Comparison of ENCODE assay signal across 11 cellular contexts in genomic region chr2:217901826-217902225, GRCh38.
A peak's percentile ranks its signal among the peaks of the same experiment; 100 is the strongest.
DNase-seq lines count a peak whose midpoint lies in the region; ATAC-seq and TF ChIP-seq lines count a peak whose summit lies in the region.
"Had no signal": no experiment of that assay in that cellular context is flagged by ENCODE, and none has a peak within 500 bp of the region (broad histone marks: within the 10 kb centered on the region; RNA-seq: fewer than 3 reads in every experiment).

No MANE protein-coding gene starts in this region.

- peak overlapping the region; percentile 87 for H3K14ac ChIP-seq in IMR-90 (replicated peaks; ENCODE audit: low read depth, low read length)

- peak overlapping the region; percentile 50 for H4K5ac ChIP-seq in IMR-90 (ENCODE audit: low read depth, low read length)

- 0 out of 2 replicates have a peak, but pooled peaks have one; percentile 23 for TF ChIP-seq RAD21 in IMR-90 (IDR thresholded peaks at IDR 0.05; ENCODE audit: low read length)

- peak overlapping the region; percentile 39 for H3K56ac ChIP-seq in IMR-90 (ENCODE audit: extremely low read depth, insufficient read depth, low read length)

- no peaks in the 10 kb centered on the region for H3K27me3 ChIP-seq in IMR-90 (ENCODE audit: control insufficient read depth, insufficient read depth, low read length)
- no peaks in the 10 kb centered on the region for H3K27me3 ChIP-seq in layer of hippocampus (ENCODE audit: control insufficient read depth, insufficient read depth, low read length)

- H2AK9ac ChIP-seq in IMR-90 (replicated peaks; ENCODE audit: low read depth, low read length, poor library complexity): peak overlapping the region; percentile 26

- H2BK120ac ChIP-seq in IMR-90 (ENCODE audit: low read depth, low read length): peak overlapping the region; percentile 92

- CTCF ChIA-PET in IMR-90 (lab: Yijun Ruan, JAX): interaction anchor here (0.6 kb wide), 1 partner anchor 54 kb away, joined by 3 read pairs; no protein-coding TSS in a partner anchor
- CTCF ChIA-PET in activated CD4-positive, alpha-beta T cell treated with anti-CD3 and anti-CD28 coated beads, Interleukin-2, amount 10 ng/mL, durations not matched to agents 7 days and 5 days (lab: Charles Lee): no interaction called here

- POLR2A ChIA-PET in IMR-90 (lab: Charles Lee; ENCODE audit: unreplicated experiment): no interaction called here
- POLR2A ChIA-PET in activated CD4-positive, alpha-beta T cell treated with anti-CD3 and anti-CD28 coated beads, Interleukin-2, amount 10 ng/mL, durations not matched to agents 7 days and 5 days (lab: Charles Lee): no interaction called here

- H3K79me1 ChIP-seq in IMR-90 (ENCODE audit: low read depth in 1 of 2, low read length in 2 of 2): peaks cover 32 to 79% of the 10 kb centered on the region in 2 experiments

- peak; percentile 67 for ATAC-seq in IMR-90 (ENCODE audit: low read depth)

- in situ Hi-C loops in IMR-90 (cut with MboI; ENCODE audit: low sequenced_read_pairs): loop anchor here (5.0 kb wide), 1 partner anchor 85 kb away; no protein-coding TSS in a partner anchor

- peak overlapping the region; percentile 51 to 87; a peak in 3 of 4 replicates for H4K8ac ChIP-seq in IMR-90 (ENCODE audit: low read depth in 2 of 2, low read length in 2 of 2)

- H3K4ac ChIP-seq in IMR-90 (ENCODE audit: low read depth, low read length): peak overlapping the region; percentile 96

- peak overlapping the region; percentile 20; the same call in 1 of the 2 replicates for H3K4me3 ChIP-seq in IMR-90 (ENCODE audit: insufficient read depth, low read depth, low read length)

- H4K91ac ChIP-seq in IMR-90 (ENCODE audit: insufficient read depth, low read depth, low read length): peak overlapping the region; percentile 93

- H2AK5ac ChIP-seq in IMR-90 (ENCODE audit: low read depth, low read length): peak overlapping the region; percentile 69

- BruUV-seq in IMR-90 (replicated peaks; lab: Mats Ljungman, UMichigan): no TSS peak

- peak overlapping the region; percentile 65 for H2BK20ac ChIP-seq in IMR-90 (ENCODE audit: low read depth, low read length)

- peak overlapping the region; percentile 53 for H2AFZ ChIP-seq in IMR-90 (replicated peaks; ENCODE audit: low read length, poor library complexity)

- peaks cover 35% of the 10 kb centered on the region for H3K4me1 Mint-ChIP-seq in activated CD4-positive, alpha-beta T cell treated with anti-CD3 and anti-CD28 coated beads, Interleukin-2, amount 10 ng/mL, durations not matched to agents 7 days and 5 days

- H2BK5ac ChIP-seq in IMR-90 (ENCODE audit: low read depth, low read length, poor library complexity, severe bottlenecking): peak overlapping the region; percentile 85

- peak; percentile 92 for DNase-seq in IMR-90
- no peak for DNase-seq in substantia nigra (lab: John Stamatoyannopoulos, UW)
- DNase-seq in T1000 (lab: John Stamatoyannopoulos, UW): no peak
- no peak for DNase-seq in activated CD4-positive, alpha-beta T cell treated with anti-CD3 and anti-CD28 coated beads for 48 hours
- no peak for DNase-seq in KG1 (lab: John Stamatoyannopoulos, UW)
- no peak for DNase-seq in activated CD4-positive, alpha-beta T cell treated with anti-CD3 and anti-CD28 coated beads, Interleukin-2, amount 10 ng/mL, durations not matched to agents 7 days and 5 days
- DNase-seq: activated T-cell treated with anti-CD3 and anti-CD28 coated beads, Interleukin-2, amount 50 U/mL, for 48 hours; retina; stimulated activated naive CD4-positive, alpha-beta T cell treated with Interleukin-2 at 50 U/mL for 16 hours had no signal

- H3K27ac Mint-ChIP-seq in activated CD4-positive, alpha-beta T cell treated with anti-CD3 and anti-CD28 coated beads, Interleukin-2, amount 10 ng/mL, durations not matched to agents 7 days and 5 days: no peak overlapping the region

- H3K4me3 Mint-ChIP-seq in activated CD4-positive, alpha-beta T cell treated with anti-CD3 and anti-CD28 coated beads, Interleukin-2, amount 10 ng/mL, durations not matched to agents 7 days and 5 days: no peak overlapping the region

- peak; percentile 30; the same call in 1 of the 2 replicates for TF ChIP-seq POLR2A in IMR-90 (IDR thresholded peaks at IDR 0.05; ENCODE audit: low read depth, low read length)

- peak overlapping the region; percentile 75 for H3K18ac ChIP-seq in IMR-90 (ENCODE audit: low read depth, low read length)

- peaks cover 46% of the 10 kb centered on the region for H3K4me1 ChIP-seq in IMR-90 (ENCODE audit: control insufficient read depth, insufficient read depth, low read length)

- H3K9me3 Mint-ChIP-seq in activated CD4-positive, alpha-beta T cell treated with anti-CD3 and anti-CD28 coated beads, Interleukin-2, amount 10 ng/mL, durations not matched to agents 7 days and 5 days: no peaks in the 10 kb centered on the region

- H3K23ac ChIP-seq in IMR-90 (ENCODE audit: low read depth, low read length): peak overlapping the region; percentile 77; the same call in 1 of the 2 replicates

- dilution Hi-C loops in IMR-90 (cut with HindIII; ENCODE audit: low sequenced_read_pairs, unreplicated experiment): no loop called here

- WGBS in IMR-90 (ENCODE audit: extremely low coverage in 2 of 2, insufficient read length in 1 of 2), 2 experiments: 30% methylated on average over 2 of the region's 5 CpGs; no CpG with 5 or more reads in 1 of the 2 experiments

- peak overlapping the region; percentile 86; the same call in 2 of the 3 replicates for H2BK15ac ChIP-seq in IMR-90 (ENCODE audit: low read depth, low read length)

- H3K27me3 Mint-ChIP-seq in activated CD4-positive, alpha-beta T cell treated with anti-CD3 and anti-CD28 coated beads, Interleukin-2, amount 10 ng/mL, durations not matched to agents 7 days and 5 days: peaks cover 25% of the 10 kb centered on the region

- peaks cover 34% of the 10 kb centered on the region for H3K9me1 ChIP-seq in IMR-90 (ENCODE audit: insufficient read depth, low read length)

- H3K27ac ChIP-seq in IMR-90 (ENCODE audit: insufficient read depth, low read length) (peak overlapping the region; percentile 79), cingulate gyrus (ENCODE audit: low read depth, low read length) (peak overlapping the region; percentile 71), layer of hippocampus (ENCODE audit: low read depth, low read length) (peak overlapping the region; percentile 72), substantia nigra (ENCODE audit: low read depth, low read length, poor library complexity, severe bottlenecking) (peak overlapping the region; percentile 67)

- H3K9me3 ChIP-seq in IMR-90 (ENCODE audit: control insufficient read depth, insufficient read depth, low read length): no peaks in the 10 kb centered on the region

- H3K36me3 ChIP-seq in IMR-90 (ENCODE audit: control insufficient read depth, insufficient read depth, low read length): peaks cover 19% of the 10 kb centered on the region

- no peak for TF ChIP-seq CTCF in IMR-90 (conservative IDR thresholded peaks at IDR 0.05; ENCODE audit: low read depth, low read length)

- H4K20me1 ChIP-seq in IMR-90 (ENCODE audit: insufficient read depth, low read length): peaks cover 11% of the 10 kb centered on the region

- H3K4me2 ChIP-seq in IMR-90 (ENCODE audit: low read depth, low read length): peak overlapping the region; percentile 60

- peak overlapping the region; percentile 29 for H3K9ac ChIP-seq in IMR-90 (ENCODE audit: low read depth, low read length)

- H3K36me3 Mint-ChIP-seq in activated CD4-positive, alpha-beta T cell treated with anti-CD3 and anti-CD28 coated beads, Interleukin-2, amount 10 ng/mL, durations not matched to agents 7 days and 5 days (ENCODE audit: low read depth): no peaks in the 10 kb centered on the region

- intact Hi-C loops in IMR-90 (cut with micrococcal nuclease): no loop called here

TF ChIP-seq in IMR-90, 13 proteins besides CTCF, POLR2A, EP300 and RAD21:
- no peak for TF ChIP-seq CHD1 (IDR thresholded peaks at IDR 0.05; ENCODE audit: low read depth, low read length)
- TF ChIP-seq FOS (IDR thresholded peaks at IDR 0.05; ENCODE audit: low read depth, low read length): peak; percentile 67
- TF ChIP-seq CEBPB (IDR thresholded peaks at IDR 0.05; ENCODE audit: low read depth, low read length): no peak
- TF ChIP-seq USF2 (IDR thresholded peaks at IDR 0.05; ENCODE audit: low read depth, low read length): no peak
- TF ChIP-seq RFX5 (IDR thresholded peaks at IDR 0.05; ENCODE audit: low read depth, low read length): no peak
- no peak for TF ChIP-seq RCOR1 (IDR thresholded peaks at IDR 0.05; ENCODE audit: insufficient replicate concordance, low read length)
- no peak for TF ChIP-seq NFE2L2 (IDR thresholded peaks at IDR 0.05; ENCODE audit: low read depth, low read length)
- peak; percentile 16; the same call in 1 of the 2 replicates for TF ChIP-seq SMC3 (IDR thresholded peaks at IDR 0.05; ENCODE audit: low read depth, low read length)
- TF ChIP-seq BHLHE40 (IDR thresholded peaks at IDR 0.05; ENCODE audit: low read depth, low read length): no peak
- TF ChIP-seq MXI1 (IDR thresholded peaks at IDR 0.05; ENCODE audit: borderline replicate concordance, low read depth, low read length): no peak
- TF ChIP-seq ELK1 (IDR thresholded peaks at IDR 0.05; ENCODE audit: borderline replicate concordance, low read depth, low read length): no peak
- TF ChIP-seq MAFK (IDR thresholded peaks at IDR 0.05; ENCODE audit: low read depth, low read length): no peak
- TF ChIP-seq MAZ (IDR thresholded peaks at IDR 0.05; ENCODE audit: borderline replicate concordance, low read depth, low read length): peak; percentile 81; the same call in 1 of the 2 replicates
